Comparison of ENCODE assay signal across 8 cellular contexts in genomic region chr2:48448274-48449061, GRCh38. TPM values are rescaled to one million over a fixed set of nuclear protein-coding genes. Genes with fewer than 3 reads are reported as not detected.
DNase-seq lines count a peak whose midpoint lies in the region; ATAC-seq, FAIRE-seq and TF ChIP-seq lines count a peak whose summit lies in the region.

No MANE protein-coding gene starts in this region.

- intact Hi-C loops in activated CD4-positive, alpha-beta memory T cell treated with anti-CD3 and anti-CD28 coated beads for 36 hours (cut with micrococcal nuclease) = loop anchor here (2.0 kb wide), 1 partner anchor 542 kb away; the partner anchor contains the start of gene FBXO11
- intact Hi-C loops in upper lobe of right lung (cut with DNase I) = no loop called here

- H3K4me1 ChIP-seq in keratinocyte (ENCODE audit: control insufficient read depth, extremely low read depth, insufficient read depth, low read length) (peaks cover 15% of the 10 kb centered on the region), upper lobe of right lung (peaks cover 26% of the 10 kb centered on the region)

- DNase-seq in AG08395 (ENCODE audit: low spot score) (peak; percentile 67), keratinocyte (ENCODE audit: low read depth, low spot score) (no peak), upper lobe of right lung (no peak), GOT3 (lab: John Stamatoyannopoulos, UW) (no peak), HPDE6-E6E7 (ENCODE audit: extremely low spot score) (no peak)
- DNase-seq in activated CD4-positive, alpha-beta memory T cell treated with anti-CD3 and anti-CD28 coated beads for 36 hours = no peak

- H3K4me2 ChIP-seq in keratinocyte (ENCODE audit: control insufficient read depth, extremely low read depth, insufficient read depth, low read depth, low read length) = peak overlapping the region; percentile 28

- H3K4me3 ChIP-seq in keratinocyte (ENCODE audit: control insufficient read depth in 2 of 3, extremely low read depth in 1 of 3, insufficient read depth in 2 of 3, low read depth in 1 of 3, low read length in 3 of 3) (no peak overlapping the region), upper lobe of right lung (no peak overlapping the region)

- H2AFZ ChIP-seq in keratinocyte (ENCODE audit: control insufficient read depth, low read length) = no peak overlapping the region

- peaks cover 6% of the 10 kb centered on the region for H3K79me2 ChIP-seq in keratinocyte (ENCODE audit: control insufficient read depth, insufficient read depth, low read length)

- peak overlapping the region; percentile 39 for H3K4me3 Mint-ChIP-seq in activated CD4-positive, alpha-beta memory T cell treated with anti-CD3 and anti-CD28 coated beads for 36 hours

- POLR2A ChIA-PET in activated CD4-positive, alpha-beta memory T cell treated with anti-CD3 and anti-CD28 coated beads for 36 hours (lab: Charles Lee) = no interaction called here

- TF ChIP-seq CTCF in keratinocyte (optimal IDR thresholded peaks at IDR 0.05 in 1 of 3, IDR thresholded peaks at IDR 0.05 in 1 of 3, conservative IDR thresholded peaks at IDR 0.05 in 1 of 3; ENCODE audit: extremely low read depth in 1 of 3, insufficient read depth in 2 of 3, low read length in 3 of 3) (no peak), upper lobe of right lung (IDR thresholded peaks at IDR 0.05) (no peak)

- H3K36me3 ChIP-seq in keratinocyte (ENCODE audit: control insufficient read depth in 2 of 2, extremely low read depth in 1 of 2, insufficient read depth in 2 of 2, low read length in 2 of 2) (peaks cover 0 to 10% of the 10 kb centered on the region in 2 experiments), upper lobe of right lung (peaks cover 20% of the 10 kb centered on the region)

- no peak overlapping the region for H3K9ac ChIP-seq in keratinocyte (ENCODE audit: control insufficient read depth, extremely low read depth, insufficient read depth, low read length)

- H3K27me3 ChIP-seq in keratinocyte (ENCODE audit: control insufficient read depth, extremely low read depth, insufficient read depth, low read length) (no peaks in the 10 kb centered on the region), upper lobe of right lung (no peaks in the 10 kb centered on the region)

- H3K27ac Mint-ChIP-seq in activated CD4-positive, alpha-beta memory T cell treated with anti-CD3 and anti-CD28 coated beads for 36 hours = peak overlapping the region; percentile 83

- dilution Hi-C loops in keratinocyte (cut with MboI; ENCODE audit: extremely low pct_ligation_motif_present, low sequenced_read_pairs) = no loop called here

- H3K27ac ChIP-seq in keratinocyte (ENCODE audit: control insufficient read depth, insufficient read depth, low read length) (no peak overlapping the region), upper lobe of right lung (peak overlapping the region; percentile 14)

- H3K36me3 Mint-ChIP-seq in activated CD4-positive, alpha-beta memory T cell treated with anti-CD3 and anti-CD28 coated beads for 36 hours = peaks cover 17% of the 10 kb centered on the region

- no peaks in the 10 kb centered on the region for H4K20me1 ChIP-seq in keratinocyte (ENCODE audit: control insufficient read depth, extremely low read depth, insufficient read depth, low read length)

- H3K9me3 ChIP-seq in keratinocyte (ENCODE audit: control insufficient read depth, low read depth, low read length) (no peaks in the 10 kb centered on the region), upper lobe of right lung (no peaks in the 10 kb centered on the region)

- H3K9me1 ChIP-seq in keratinocyte (ENCODE audit: control insufficient read depth, extremely low read depth, insufficient read depth, low read length) = no peaks in the 10 kb centered on the region

- H3K9me3 Mint-ChIP-seq in activated CD4-positive, alpha-beta memory T cell treated with anti-CD3 and anti-CD28 coated beads for 36 hours = no peaks in the 10 kb centered on the region

- ATAC-seq in GM18907 (IDR thresholded peaks at IDR 0.05; ENCODE audit: unreplicated experiment) (peak; percentile 54), HG03378 (IDR thresholded peaks at IDR 0.05; ENCODE audit: unreplicated experiment) (peak; percentile 61), upper lobe of right lung (peak; percentile 79)

- CTCF ChIA-PET in activated CD4-positive, alpha-beta memory T cell treated with anti-CD3 and anti-CD28 coated beads for 36 hours (lab: Charles Lee) = interaction anchor here (0.7 kb wide), 1 partner anchor 341 kb away, joined by 3 read pairs; no protein-coding TSS in a partner anchor

- H3K27me3 Mint-ChIP-seq in activated CD4-positive, alpha-beta memory T cell treated with anti-CD3 and anti-CD28 coated beads for 36 hours = no peaks in the 10 kb centered on the region

- peaks cover 43% of the 10 kb centered on the region for H3K4me1 Mint-ChIP-seq in activated CD4-positive, alpha-beta memory T cell treated with anti-CD3 and anti-CD28 coated beads for 36 hours (ENCODE audit: low read depth)

- FAIRE-seq in keratinocyte (lab: Jason Lieb, UNC) = no peak

RNA-seq across cellular contexts. Expression of gene PPP1R21, which starts 7.9 kb away (rescaled TPM):
- total RNA-seq in activated CD4-positive, alpha-beta memory T cell treated with anti-CD3 and anti-CD28 coated beads for 36 hours = 10 to 100 TPM; 18.7 to 19.6 TPM
- polyA plus RNA-seq in keratinocyte = 10.7 to 24.3 TPM (median 18.3 TPM) in 3 replicates
- polyA plus RNA-seq in keratinocyte (2011; ENCODE audit: low read depth) = 30.0 TPM
- 9.1 and 16.9 TPM in 2 replicates for polyA plus RNA-seq in keratinocyte (2011; cell fraction: cytosol; rRNA removed)
- 33.0 and 33.2 TPM in 2 replicates for polyA plus RNA-seq in keratinocyte (2011; cell fraction: nucleus; rRNA removed)
- 10.0 and 17.0 TPM in 2 replicates for polyA plus RNA-seq in keratinocyte (2012; ENCODE audit: low replicate concordance)
- polyA minus RNA-seq in keratinocyte = 8.0 to 25.4 TPM (median 9.3 TPM) in 3 replicates
- 6.5 TPM for polyA minus RNA-seq in keratinocyte (2011; cell fraction: cytosol; rRNA and poly(A)+ RNA removed)
- 9.8 and 29.4 TPM in 2 replicates for polyA minus RNA-seq in keratinocyte (2011; cell fraction: nucleus; rRNA and poly(A)+ RNA removed)
- total RNA-seq in upper lobe of right lung = 34.6 TPM
